8 cellular contexts compared by ENCODE assay signal in genomic region chr1:43653339-43653738, GRCh38. TPM values are rescaled to one million over a fixed set of nuclear protein-coding genes. Genes with fewer than 3 reads are reported as not detected.
A peak's percentile ranks its signal among the peaks of the same experiment; 100 is the strongest.
DNase-seq lines count a peak whose midpoint lies in the region; ATAC-seq, FAIRE-seq and TF ChIP-seq lines count a peak whose summit lies in the region.
"Had no signal": no experiment of that assay in that cellular context is flagged by ENCODE, and none has a peak within 500 bp of the region (broad histone marks: within the 10 kb centered on the region; RNA-seq: fewer than 3 reads in every experiment).

No MANE protein-coding gene starts in this region.

- peaks cover 35% of the 10 kb centered on the region; the same call in 1 of the 2 replicates for H3K36me3 ChIP-seq in Loucy (ENCODE audit: insufficient read depth, low read length)
- H3K36me3 ChIP-seq in pancreas, result peaks cover 4 to 42% (median 13%) of the 10 kb centered on the region in 3 donors

- peaks cover 12% of the 10 kb centered on the region for H3F3A ChIP-seq in Loucy (ENCODE audit: low read depth)

- DNase-seq in GM10248 (ENCODE audit: extremely low spot score), result no peak
- no peak for DNase-seq in nephron progenitor cell
- no peak for DNase-seq in NCI-H1417 treated with DMSO at 0.1 percent for 48 hours (lab: John Stamatoyannopoulos, UW)
- DNase-seq in pancreas, result no peak
- DNase-seq: naive B cell had no signal

- POLR2A ChIA-PET in GM10248 (lab: Yijun Ruan, JAX), result no interaction called here

- WGBS in pancreas, 2 donors, result 68 to 74% methylated on average over 3 of the region's 3 CpGs

- H3K4me3 ChIP-seq in Loucy (ENCODE audit: low read length, poor library complexity, severe bottlenecking) (peak overlapping the region; percentile 69), pancreas (no peak overlapping the region)

- H3K9ac ChIP-seq in Loucy (ENCODE audit: low read depth, low read length, poor library complexity, severe bottlenecking), result peak overlapping the region; percentile 61

- H3K4me1 Mint-ChIP-seq in brain (peaks cover 53% of the 10 kb centered on the region), nephron progenitor cell (peaks cover 42% of the 10 kb centered on the region)

- H2AFZ ChIP-seq in Loucy (ENCODE audit: low read length), result no peak overlapping the region

- peaks cover 44% of the 10 kb centered on the region for H4K20me1 ChIP-seq in Loucy (ENCODE audit: insufficient read depth, low read length, poor library complexity, severe bottlenecking)

- H3K27ac Mint-ChIP-seq in brain (peak overlapping the region in 4 of 5 experiments; percentile 22 to 61 (median 46)), nephron progenitor cell (peak overlapping the region; percentile 13)

- H3K79me2 ChIP-seq in Loucy (ENCODE audit: insufficient read depth, low read length), result peaks cover 58% of the 10 kb centered on the region

- peak overlapping the region; percentile 94 for H3K4me2 ChIP-seq in Loucy (ENCODE audit: low read depth, low read length, poor library complexity, severe bottlenecking)

- CTCF ChIA-PET in GM10248 (lab: Yijun Ruan, JAX), result interaction anchor here (0.9 to 6.6 kb wide), 10 partner anchors 8 to 426 kb away, joined by 3 to 54 read pairs (median 3); partner anchors contain the start of gene ARTN

- TF ChIP-seq CTCF in GM10248 (IDR thresholded peaks at IDR 0.05; ENCODE audit: control extremely low read depth, extremely low read depth, low read depth, missing control alignments) (peak; percentile 29), Loucy (conservative IDR thresholded peaks at IDR 0.05; ENCODE audit: low read length) (peak; percentile 73), brain (conservative IDR thresholded peaks at IDR 0.05) (peak; percentile 15 to 16), nephron progenitor cell (IDR thresholded peaks at IDR 0.05) (no peak), pancreas (IDR thresholded peaks at IDR 0.05) (no peak)

- H3K9me3 Mint-ChIP-seq in brain, result no peaks in the 10 kb centered on the region
- no peaks in the 10 kb centered on the region for H3K9me3 Mint-ChIP-seq in nephron progenitor cell
- H3K9me3 Mint-ChIP-seq: naive B cell had no signal

- no peaks in the 10 kb centered on the region for H3K9me2 ChIP-seq in Loucy (replicated peaks; ENCODE audit: low read depth, low read length)

- peaks cover 6% of the 10 kb centered on the region for H3K27me3 Mint-ChIP-seq in brain
- peaks cover 14% of the 10 kb centered on the region for H3K27me3 Mint-ChIP-seq in nephron progenitor cell (ENCODE audit: low read depth, poor library complexity)
- H3K27me3 Mint-ChIP-seq: naive B cell had no signal

- intact Hi-C loops in pancreas (cut with DNase I), result no loop called here

- peaks cover 52% of the 10 kb centered on the region for H3K36me3 Mint-ChIP-seq in brain
- peaks cover 53% of the 10 kb centered on the region for H3K36me3 Mint-ChIP-seq in nephron progenitor cell (ENCODE audit: low read depth)

- no peak overlapping the region for H3K27ac ChIP-seq in pancreas

- no peaks in the 10 kb centered on the region for H3K27me3 ChIP-seq in Loucy (ENCODE audit: insufficient read depth, low read length, poor library complexity, severe bottlenecking)
- H3K27me3 ChIP-seq in pancreas, result no peaks in the 10 kb centered on the region

- H3K9me3 ChIP-seq in Loucy (ENCODE audit: insufficient read depth, low read depth, low read length) (no peaks in the 10 kb centered on the region), pancreas (no peaks in the 10 kb centered on the region)

- FAIRE-seq in pancreas (lab: Jason Lieb, UNC), result no peak

- ATAC-seq in HG02840 (IDR thresholded peaks at IDR 0.05; ENCODE audit: low FRiP score, unreplicated experiment) (no peak), pancreas (no peak)

- H3K4me1 ChIP-seq in Loucy (ENCODE audit: insufficient read depth, low read length, poor library complexity, severe bottlenecking) (peaks cover 43% of the 10 kb centered on the region), pancreas (peaks cover 12 to 17% (median 15%) of the 10 kb centered on the region in 3 donors)

- H3K4me3 Mint-ChIP-seq in brain (peak overlapping the region; percentile 38 to 84 (median 68)), nephron progenitor cell (no peak overlapping the region)

RNA-seq across cellular contexts. Expression of gene KDM4A, which starts 3.4 kb away (rescaled TPM):
- polyA plus RNA-seq in brain (ENCODE audit: insufficient read depth, low read depth, low replicate concordance), result 45.9 TPM
- total RNA-seq in pancreas, result 10 to 100 TPM in 5 of 6 donors, 1 to 10 TPM in 1; 8.5 to 25.8 (median 14.1) TPM
- 1 to 10 TPM; 9.0 to 9.9 TPM for polyA plus RNA-seq in pancreas

RNA-seq across cellular contexts. Expression of gene ST3GAL3, which starts 54.0 kb away (rescaled TPM):
- polyA plus RNA-seq in brain (ENCODE audit: insufficient read depth, low read depth, low replicate concordance) (38.6 TPM), pancreas (10 to 100 TPM; 10.2 to 11.4 TPM)
- 1 to 10 TPM; 5.6 to 9.5 (median 7.5) TPM for total RNA-seq in pancreas

Comparison
In these comparisons a context has a peak if more than half of its experiments do, and no peak if none do; other contexts are left out.
1. CTCF ChIP-seq: peak in GM10248 (single experiment), Loucy (single experiment) and brain (2 of 2); none in nephron progenitor cell (single experiment) and pancreas (0 of 4).